ENCODE assay signal across 10 cellular contexts in genomic region chr7:72965186-72965975, GRCh38. TPM values are rescaled to one million over a fixed set of nuclear protein-coding genes. Genes with fewer than 3 reads are reported as not detected.
DNase-seq lines count a peak whose midpoint lies in the region; ATAC-seq lines count a peak whose summit lies in the region.
"Not testable (repeated sequence)": the region's sequence is repeated elsewhere in the genome, so short reads cannot be mapped to it uniquely, and the experiment has no call there.
"Had no signal": no experiment of that assay in that cellular context is flagged by ENCODE, and none has a peak within 500 bp of the region (broad histone marks: within the 10 kb centered on the region; RNA-seq: fewer than 3 reads in every experiment).

No MANE protein-coding gene starts in this region.

- not testable (repeated sequence) for H3K27ac Mint-ChIP-seq in CD4-positive, CD25-positive, alpha-beta regulatory T cell; T-cell; activated naive CD4-positive, alpha-beta T cell treated with anti-CD3 and anti-CD28 coated beads, Interleukin-2, amount 50 U/mL, for 72 hours; stimulated activated effector memory CD8-positive, alpha-beta T cell treated with anti-CD3 and anti-CD28 coated beads, Interleukin-12 subunit alpha, Interleukin-12 subunit beta, amount 100 ng/mL, for 72 hours

- CTCF ChIA-PET in T-cell (lab: Charles Lee): not testable (repeated sequence)

- not testable (repeated sequence) for H3K27me3 Mint-ChIP-seq in CD4-positive, CD25-positive, alpha-beta regulatory T cell; T-cell

- DNase-seq in CD4-positive, CD25-positive, alpha-beta regulatory T cell; T-cell; activated naive CD4-positive, alpha-beta T cell treated with anti-CD3 and anti-CD28 coated beads, Interleukin-2, amount 50 U/mL, for 72 hours (ENCODE audit: low spot score in 2 of 2); left colon; stimulated activated effector memory CD8-positive, alpha-beta T cell treated with anti-CD3 and anti-CD28 coated beads, Interleukin-12 subunit alpha, Interleukin-12 subunit beta, amount 100 ng/mL, for 72 hours (ENCODE audit: low spot score in 2 of 2): not testable (repeated sequence)

- not testable (repeated sequence) for H3K27me3 ChIP-seq in CD4-positive, CD25-positive, alpha-beta regulatory T cell (ENCODE audit: control insufficient read depth, insufficient read depth, low read length)

- POLR2A ChIA-PET in T-cell (lab: Charles Lee): not testable (repeated sequence)

- not testable (repeated sequence) for H3K4me1 Mint-ChIP-seq in CD4-positive, CD25-positive, alpha-beta regulatory T cell; T-cell; stimulated activated effector memory CD8-positive, alpha-beta T cell treated with anti-CD3 and anti-CD28 coated beads, Interleukin-12 subunit alpha, Interleukin-12 subunit beta, amount 100 ng/mL, for 72 hours

- not testable (repeated sequence) for H3K9me3 Mint-ChIP-seq in CD4-positive, CD25-positive, alpha-beta regulatory T cell; T-cell; activated naive CD4-positive, alpha-beta T cell treated with anti-CD3 and anti-CD28 coated beads, Interleukin-2, amount 50 U/mL, for 72 hours; stimulated activated effector memory CD8-positive, alpha-beta T cell treated with anti-CD3 and anti-CD28 coated beads, Interleukin-12 subunit alpha, Interleukin-12 subunit beta, amount 100 ng/mL, for 72 hours

- H3K27ac ChIP-seq in CD4-positive, CD25-positive, alpha-beta regulatory T cell (ENCODE audit: insufficient read depth, low read length, poor library complexity, severe bottlenecking): not testable (repeated sequence)

- not testable (repeated sequence) for H3K4me1 ChIP-seq in CD4-positive, CD25-positive, alpha-beta regulatory T cell (ENCODE audit: control insufficient read depth, insufficient read depth, low read length, poor library complexity, severe bottlenecking)

- not testable (repeated sequence) for H3K4me3 ChIP-seq in CD4-positive, CD25-positive, alpha-beta regulatory T cell (ENCODE audit: low read depth, low read length)

- not testable (repeated sequence) for H3K36me3 ChIP-seq in CD4-positive, CD25-positive, alpha-beta regulatory T cell (ENCODE audit: control insufficient read depth, insufficient read depth, low read length)

- ATAC-seq in CD4-positive, CD25-positive, alpha-beta regulatory T cell (ENCODE audit: low read depth in 2 of 2): peak; percentile 79 to 83
- ATAC-seq in GM18907 (IDR thresholded peaks at IDR 0.05; ENCODE audit: unreplicated experiment) (peak; percentile 49), GM21529 (IDR thresholded peaks at IDR 0.05; ENCODE audit: unreplicated experiment) (peak; percentile 59), HG02885 (IDR thresholded peaks at IDR 0.05; ENCODE audit: poor library complexity, unreplicated experiment) (peak; percentile 54), T-cell (replicated peaks in 1 of 4) (peak; percentile 84 to 89 (median 86)), left colon (peak; percentile 61)
- ATAC-seq in activated naive CD4-positive, alpha-beta T cell treated with anti-CD3 and anti-CD28 coated beads, Interleukin-2, amount 50 U/mL, for 72 hours: peak; percentile 64 to 66
- ATAC-seq in stimulated activated effector memory CD8-positive, alpha-beta T cell treated with anti-CD3 and anti-CD28 coated beads, Interleukin-12 subunit alpha, Interleukin-12 subunit beta, amount 100 ng/mL, for 72 hours: peak; percentile 69

- intact Hi-C loops in left colon (cut with DNase I, micrococcal nuclease): not testable (repeated sequence)

- not testable (repeated sequence) for H3K9me3 ChIP-seq in CD4-positive, CD25-positive, alpha-beta regulatory T cell (ENCODE audit: control insufficient read depth in 2 of 2, low read length in 2 of 2)

- not testable (repeated sequence) for H3K36me3 Mint-ChIP-seq in CD4-positive, CD25-positive, alpha-beta regulatory T cell; T-cell; activated naive CD4-positive, alpha-beta T cell treated with anti-CD3 and anti-CD28 coated beads, Interleukin-2, amount 50 U/mL, for 72 hours; stimulated activated effector memory CD8-positive, alpha-beta T cell treated with anti-CD3 and anti-CD28 coated beads, Interleukin-12 subunit alpha, Interleukin-12 subunit beta, amount 100 ng/mL, for 72 hours

- H3K4me3 Mint-ChIP-seq in CD4-positive, CD25-positive, alpha-beta regulatory T cell; T-cell; stimulated activated effector memory CD8-positive, alpha-beta T cell treated with anti-CD3 and anti-CD28 coated beads, Interleukin-12 subunit alpha, Interleukin-12 subunit beta, amount 100 ng/mL, for 72 hours: not testable (repeated sequence)

RNA-seq across cellular contexts. Expression of gene TRIM74, which starts 3.9 kb away (rescaled TPM):
- total RNA-seq in CD4-positive, CD25-positive, alpha-beta regulatory T cell: 3.3 TPM
- polyA plus RNA-seq in CD4-positive, CD25-positive, alpha-beta regulatory T cell: not detected
- 1 to 10 TPM; 2.7 to 8.3 (median 5.5) TPM for total RNA-seq in T-cell
- total RNA-seq in activated naive CD4-positive, alpha-beta T cell treated with anti-CD3 and anti-CD28 coated beads, Interleukin-2, amount 50 U/mL, for 72 hours: 1 to 10 TPM; 1.0 to 1.1 TPM
- total RNA-seq in left colon: under 1 TPM in 1 of 2 donors, not detected in 1; 0.58 TPM
- total RNA-seq: sigmoid colon, SJSA1 had no signal

RNA-seq across cellular contexts. Expression of gene POM121, which starts 40.5 kb away (rescaled TPM):
- 66.9 TPM for total RNA-seq in CD4-positive, CD25-positive, alpha-beta regulatory T cell
- 1 to 10 TPM; 6.1 to 8.9 (median 7.8) TPM for polyA plus RNA-seq in CD4-positive, CD25-positive, alpha-beta regulatory T cell
- total RNA-seq in T-cell: 10 to 100 TPM; 58.4 to 68.6 (median 65.9) TPM
- total RNA-seq in activated naive CD4-positive, alpha-beta T cell treated with anti-CD3 and anti-CD28 coated beads, Interleukin-2, amount 50 U/mL, for 72 hours: 10 to 100 TPM; 48.7 to 85.7 TPM
- total RNA-seq in left colon: 10 to 100 TPM; 27.5 to 37.7 TPM
